Comparison of ENCODE assay signal across 21 cellular contexts in genomic region chr1:201497935-201498509, GRCh38. TPM values are rescaled to one million over a fixed set of nuclear protein-coding genes. Genes with fewer than 3 reads are reported as not detected.
DNase-seq lines count a peak whose midpoint lies in the region; ATAC-seq, FAIRE-seq and TF ChIP-seq lines count a peak whose summit lies in the region.
"Had no signal": no experiment of that assay in that cellular context is flagged by ENCODE, and none has a peak within 500 bp of the region (broad histone marks: within the 10 kb centered on the region; RNA-seq: fewer than 3 reads in every experiment).

No MANE protein-coding gene starts in this region.

- WGBS in esophagus, 2 donors, result 73 to 78% methylated on average over 16 of the region's 16 CpGs
- WGBS in trophoblast cell (ENCODE audit: extremely low coverage, insufficient coverage, insufficient read length), result no CpG with 5 or more reads among the region's 16 CpGs
- 66 to 76% methylated on average over 13 to 16 of the region's 16 CpGs for WGBS in transverse colon (ENCODE audit: low coverage in 1 of 2), 2 donors

- TF ChIP-seq POLR2A in transverse colon (IDR thresholded peaks at IDR 0.05), result no peak

- H2BK120ac ChIP-seq in trophoblast cell (ENCODE audit: insufficient read depth, low read length, poor library complexity), result peak overlapping the region; percentile 29

- H3K4me3 ChIP-seq in esophagus (ENCODE audit: low read depth in 1 of 2, low read length in 2 of 2), result no peak overlapping the region
- no peak overlapping the region for H3K4me3 ChIP-seq in trophoblast cell (ENCODE audit: low read depth, low read length)
- no peak overlapping the region for H3K4me3 ChIP-seq in transverse colon
- H3K4me3 ChIP-seq: GM23338, MG63 had no signal

- in situ Hi-C loops in transverse colon (cut with MboI; ENCODE audit: low pct_ligation_motif_present in 1 of 4, low pct_unique_long_range_greater_than_20kb in 1 of 4, low sequenced_read_pairs in 3 of 4), result no loop called here

- no peak overlapping the region for H3K18ac ChIP-seq in trophoblast cell (ENCODE audit: low read length)

- no peaks in the 10 kb centered on the region for H3K27me3 Mint-ChIP-seq in T-helper 17 cell
- H3K27me3 Mint-ChIP-seq: activated naive CD8-positive, alpha-beta T cell treated with anti-CD3 and anti-CD28 coated beads for 36 hours; stimulated activated naive CD8-positive, alpha-beta T cell treated with anti-CD3 and anti-CD28 coated beads, Interleukin-15, amount 100 ng/mL, for 72 hours had no signal

- FAIRE-seq in D721Med (lab: Jason Lieb, UNC), result no peak
- FAIRE-seq: frontal cortex, GM12891, TTC549 had no signal

- H2AK5ac ChIP-seq in trophoblast cell (ENCODE audit: low read length), result peak overlapping the region; percentile 42

- H3K9ac ChIP-seq in trophoblast cell (ENCODE audit: low read length), result no peak overlapping the region

- peak overlapping the region; percentile 9 for H3K14ac ChIP-seq in trophoblast cell (ENCODE audit: low read length)

- H3K36me3 Mint-ChIP-seq in T-helper 17 cell (ENCODE audit: low read depth), result peaks cover 2% of the 10 kb centered on the region

- H3K4me1 Mint-ChIP-seq in T-helper 17 cell, result peaks cover 16% of the 10 kb centered on the region
- H3K4me1 Mint-ChIP-seq: stimulated activated naive CD8-positive, alpha-beta T cell treated with anti-CD3 and anti-CD28 coated beads, Interleukin-15, amount 100 ng/mL, for 72 hours had no signal

- H3K79me1 ChIP-seq in trophoblast cell (ENCODE audit: low read length), result peaks cover 50% of the 10 kb centered on the region

- peak overlapping the region; percentile 29 for H2BK12ac ChIP-seq in trophoblast cell (ENCODE audit: low read length)

- no peak overlapping the region for H4K12ac ChIP-seq in trophoblast cell (ENCODE audit: low read depth, low read length)

- no peak overlapping the region for H3K23ac ChIP-seq in trophoblast cell (ENCODE audit: low read length)

- H3K27ac ChIP-seq in esophagus (ENCODE audit: low read depth in 2 of 2, low read length in 1 of 2) (peak overlapping the region; percentile 25 to 86), trophoblast cell (ENCODE audit: low read depth, low read length) (no peak overlapping the region), transverse colon (peak overlapping the region; percentile 93 to 97 (median 96))
- H3K27ac ChIP-seq: epithelial cell of prostate had no signal

- no peak for TF ChIP-seq EP300 in transverse colon (IDR thresholded peaks at IDR 0.05; ENCODE audit: low read depth)

- ATAC-seq in T-helper 17 cell (no peak), GM19395 (IDR thresholded peaks at IDR 0.05; ENCODE audit: unreplicated experiment) (no peak)
- ATAC-seq: CD8-positive, alpha-beta T cell; GM23338; stimulated activated naive CD8-positive, alpha-beta T cell treated with anti-CD3 and anti-CD28 coated beads, Interleukin-15, amount 100 ng/mL, for 72 hours had no signal

- peak overlapping the region; percentile 23 for H3K4ac ChIP-seq in trophoblast cell (ENCODE audit: low read depth, low read length)

- H3K36me3 ChIP-seq in esophagus (ENCODE audit: control insufficient read depth in 2 of 2, insufficient read depth in 2 of 2, low read length in 1 of 2) (peaks cover 10 to 16% of the 10 kb centered on the region in 2 donors), trophoblast cell (ENCODE audit: control insufficient read depth in 1 of 2, insufficient read depth in 2 of 2, low read length in 2 of 2) (peaks cover 46 to 58% of the 10 kb centered on the region in 2 experiments), transverse colon (peaks cover 0 to 13% (median 7%) of the 10 kb centered on the region in 4 donors)

- TF ChIP-seq CTCF in transverse colon (IDR thresholded peaks at IDR 0.05) (no peak), D721Med (IDR thresholded peaks at IDR 0.05; ENCODE audit: insufficient read depth, missing control alignments) (no peak)

- DNase-seq in T-helper 17 cell, result no peak
- no peak for DNase-seq in trophoblast cell
- DNase-seq in transverse colon, result no peak
- DNase-seq in D721Med (ENCODE audit: insufficient read length, low spot score), result no peak
- DNase-seq in T-helper 1 cell, result no peak
- DNase-seq: activated CD4-positive, alpha-beta T cell treated with anti-CD3 and anti-CD28 coated beads for 1 hour; activated naive CD8-positive, alpha-beta T cell treated with anti-CD3 and anti-CD28 coated beads for 36 hours; CD8-positive, alpha-beta T cell; DMS79; MG63; NCI-H1436; NCI-H524 treated with DMSO at 0.1 percent for 48 hours; stimulated activated CD4-positive, alpha-beta T cell treated with anti-CD3 and anti-CD28 coated beads, Interleukin-4, amount 100 ng/mL, for 4 hours; stimulated activated naive CD8-positive, alpha-beta T cell treated with anti-CD3 and anti-CD28 coated beads, Interleukin-15, amount 100 ng/mL, for 72 hours had no signal

- H3K9me3 ChIP-seq in T-helper 17 cell (ENCODE audit: control insufficient read depth, low read length, poor library complexity, severe bottlenecking) (no peaks in the 10 kb centered on the region), esophagus (ENCODE audit: control insufficient read depth in 2 of 2, insufficient read depth in 1 of 2, low read depth in 1 of 2, low read length in 1 of 2) (no peaks in the 10 kb centered on the region), trophoblast cell (ENCODE audit: insufficient read depth, low read depth, low read length) (peaks cover 6% of the 10 kb centered on the region), transverse colon (no peaks in the 10 kb centered on the region)
- H3K9me3 ChIP-seq: MG63 had no signal

- intact Hi-C loops in transverse colon (cut with DNase I; ENCODE audit: low total_unique reads), result no loop called here

- H3K27ac Mint-ChIP-seq in T-helper 17 cell, result peak overlapping the region; percentile 45
- H3K27ac Mint-ChIP-seq: activated naive CD8-positive, alpha-beta T cell treated with anti-CD3 and anti-CD28 coated beads for 36 hours; CD8-positive, alpha-beta T cell; GM23338 had no signal

- H3K79me2 ChIP-seq in trophoblast cell (ENCODE audit: control insufficient read depth, insufficient read depth, low read length, poor library complexity), result peaks cover 34% of the 10 kb centered on the region

- H4K91ac ChIP-seq in trophoblast cell (ENCODE audit: low read depth, low read length), result peak overlapping the region; percentile 29

- no peaks in the 10 kb centered on the region for H3K27me3 ChIP-seq in esophagus (ENCODE audit: control insufficient read depth in 1 of 2, insufficient read depth in 2 of 2, low read length in 2 of 2)
- no peaks in the 10 kb centered on the region for H3K27me3 ChIP-seq in trophoblast cell (ENCODE audit: insufficient read depth, low read length)
- H3K27me3 ChIP-seq in transverse colon, result no peaks in the 10 kb centered on the region
- H3K27me3 ChIP-seq: MG63 had no signal

- H2AFZ ChIP-seq in trophoblast cell (ENCODE audit: insufficient read depth, low read length, poor library complexity), result no peak overlapping the region
- H2AFZ ChIP-seq: GM23338 had no signal

- peaks cover 21 to 40% of the 10 kb centered on the region in 2 donors for H3K4me1 ChIP-seq in esophagus (ENCODE audit: control insufficient read depth in 2 of 2, insufficient read depth in 2 of 2, low read length in 1 of 2)
- peaks cover 50 to 56% of the 10 kb centered on the region in 2 experiments for H3K4me1 ChIP-seq in trophoblast cell (ENCODE audit: control insufficient read depth in 1 of 2, insufficient read depth in 2 of 2, low read length in 2 of 2)
- peaks cover 34 to 84% (median 61%) of the 10 kb centered on the region in 4 donors for H3K4me1 ChIP-seq in transverse colon

- no peak overlapping the region for H3K4me3 Mint-ChIP-seq in T-helper 17 cell
- H3K4me3 Mint-ChIP-seq: activated naive CD8-positive, alpha-beta T cell treated with anti-CD3 and anti-CD28 coated beads for 36 hours; CD8-positive, alpha-beta T cell; GM23338; stimulated activated naive CD8-positive, alpha-beta T cell treated with anti-CD3 and anti-CD28 coated beads, Interleukin-15, amount 100 ng/mL, for 72 hours had no signal

- H2BK5ac ChIP-seq in trophoblast cell (ENCODE audit: low read depth, low read length, poor library complexity), result no peak overlapping the region

- H4K8ac ChIP-seq in trophoblast cell (ENCODE audit: low read depth, low read length), result no peak overlapping the region

- H3K4me2 ChIP-seq in trophoblast cell (ENCODE audit: low read length), result no peak overlapping the region
- H3K4me2 ChIP-seq: GM23338 had no signal

RNA-seq across cellular contexts. Expression of gene CSRP1, which starts 8.9 kb away (rescaled TPM):
- total RNA-seq in T-helper 17 cell (10 to 100 TPM; 37.2 to 51.7 TPM), transverse colon (1,000 to 10,000 TPM in 2 of 4 donors, 100 to 1,000 TPM in 2; 697 to 1,474 (median 915) TPM)
- 100 to 1,000 TPM; 174 to 333 TPM for polyA plus RNA-seq in esophagus
- 326 and 348 TPM in 2 replicates for polyA plus RNA-seq in trophoblast cell (2013)

RNA-seq across cellular contexts. Expression of gene PHLDA3, which starts 29.0 kb away (rescaled TPM):
- total RNA-seq in T-helper 17 cell, result 1 to 10 TPM; 1.6 to 2.7 TPM
- polyA plus RNA-seq in esophagus, result 10 to 100 TPM; 40.4 to 76.9 TPM
- 49.4 and 51.1 TPM in 2 replicates for polyA plus RNA-seq in trophoblast cell (2013)
- 10 to 100 TPM; 19.4 to 47.6 (median 31.5) TPM for total RNA-seq in transverse colon

RNA-seq across cellular contexts. Expression of gene NAV1, which starts 40.9 kb away (rescaled TPM):
- total RNA-seq in T-helper 17 cell (1 to 10 TPM; 3.8 to 3.9 TPM), transverse colon (10 to 100 TPM; 13.0 to 40.6 (median 16.9) TPM)
- polyA plus RNA-seq in esophagus, result 1 to 10 TPM; 3.9 to 4.6 TPM
- polyA plus RNA-seq in trophoblast cell (2013), result 38.9 and 40.5 TPM in 2 replicates

Comparison
In these comparisons a context has a peak if more than half of its experiments do, and no peak if none do; other contexts are left out.
1. RNA of gene CSRP1, which starts 8.9 kb away (total RNA-seq): 697 to 1,474 TPM in transverse colon; 37.2 to 51.7 TPM in T-helper 17 cell; every median in the first group is over 10 times any median in the second.
2. RNA of gene PHLDA3, which starts 29.0 kb away (total RNA-seq): 19.4 to 47.6 TPM in transverse colon; 1.6 to 2.7 TPM in T-helper 17 cell; every median in the first group is over 4 times any median in the second.